In genomic region chr19:7197169-7197759, GRCh38 we compare ENCODE assay signal across 1 cellular context.
TF ChIP-seq lines count a peak whose summit lies in the region.

No MANE protein-coding gene starts in this region.

TF ChIP-seq in HepG2, 621 proteins besides CTCF, POLR2A, EP300 and RAD21 (continued from another document and continues in another):
- no peak for TF ChIP-seq TCF12 (IDR thresholded peaks at IDR 0.05)
- no peak for TF ChIP-seq TCF12 (CRISPR knock-in tag; IDR thresholded peaks at IDR 0.05)
- 0 out of 2 replicates have a peak, but pooled peaks have one; percentile 22 for TF ChIP-seq MAF1 (CRISPR knock-in tag; IDR thresholded peaks at IDR 0.05; ENCODE audit: borderline replicate concordance)
- TF ChIP-seq FOSL2 (CRISPR knock-in tag; IDR thresholded peaks at IDR 0.05), result peak; percentile 55
- 0 out of 2 replicates have a peak, but pooled peaks have one; percentile 55 for TF ChIP-seq TIGD3 (CRISPR knock-in tag; IDR thresholded peaks at IDR 0.05; ENCODE audit: borderline replicate concordance)
- no peak for TF ChIP-seq FOXP1 (IDR thresholded peaks at IDR 0.05)
- no peak for TF ChIP-seq FOXP1 (CRISPR knock-in tag; IDR thresholded peaks at IDR 0.05)
- TF ChIP-seq HNRNPLL (IDR thresholded peaks at IDR 0.05; ENCODE audit: low read depth, low read length, poor library complexity, severe bottlenecking), result peak; percentile 25
- TF ChIP-seq DNMT3B (CRISPR knock-in tag; conservative IDR thresholded peaks at IDR 0.05), result peak; percentile 88; the same call in 1 of the 2 replicates
- TF ChIP-seq CREB3 (CRISPR knock-in tag; IDR thresholded peaks at IDR 0.05), result no peak
- TF ChIP-seq HIVEP1 (CRISPR knock-in tag; IDR thresholded peaks at IDR 0.05), result peak; percentile 74; the same call in 1 of the 2 replicates
- no peak for TF ChIP-seq ZSCAN9 (CRISPR knock-in tag; IDR thresholded peaks at IDR 0.05; ENCODE audit: borderline replicate concordance)
- TF ChIP-seq FOXJ3 (CRISPR knock-in tag; IDR thresholded peaks at IDR 0.05; ENCODE audit: borderline replicate concordance), result no peak
- 0 out of 2 replicates have a peak, but pooled peaks have one; percentile 48 for TF ChIP-seq HOXA5 (CRISPR knock-in tag; IDR thresholded peaks at IDR 0.05)
- TF ChIP-seq KLF16 (CRISPR knock-in tag; IDR thresholded peaks at IDR 0.05), result 0 out of 4 replicates have a peak, but pooled peaks of 1 of the 2 experiments have one; percentile 17
- TF ChIP-seq KLF6 (CRISPR knock-in tag; IDR thresholded peaks at IDR 0.05), result no peak
- TF ChIP-seq HDAC1 (CRISPR knock-in tag; IDR thresholded peaks at IDR 0.05), result no peak
- no peak for TF ChIP-seq NR0B2 (CRISPR knock-in tag; IDR thresholded peaks at IDR 0.05)
- TF ChIP-seq ZNF317 (CRISPR knock-in tag; IDR thresholded peaks at IDR 0.05), result peak; percentile 69
- TF ChIP-seq NR1H2 (CRISPR knock-in tag; IDR thresholded peaks at IDR 0.05; ENCODE audit: borderline replicate concordance, low read depth), result no peak
- no peak for TF ChIP-seq ZNF614 (CRISPR knock-in tag; IDR thresholded peaks at IDR 0.05; ENCODE audit: borderline replicate concordance)
- no peak for TF ChIP-seq JUND (CRISPR knock-in tag; IDR thresholded peaks at IDR 0.05)
- no peak for TF ChIP-seq EED (CRISPR knock-in tag; IDR thresholded peaks at IDR 0.05)
- no peak for TF ChIP-seq ATM (IDR thresholded peaks at IDR 0.05; ENCODE audit: borderline replicate concordance)
- no peak; the same call in 1 of the 2 replicates for TF ChIP-seq ZNF691 (CRISPR knock-in tag; IDR thresholded peaks at IDR 0.05; ENCODE audit: borderline replicate concordance, low read depth)
- no peak for TF ChIP-seq ZNF224 (CRISPR knock-in tag; IDR thresholded peaks at IDR 0.05)
- TF ChIP-seq JDP2 (CRISPR knock-in tag; IDR thresholded peaks at IDR 0.05; ENCODE audit: borderline replicate concordance), result no peak
- no peak; the same call in 1 of the 2 replicates for TF ChIP-seq ARID3A (IDR thresholded peaks at IDR 0.05; ENCODE audit: low read depth, low read length)
- TF ChIP-seq ZBTB10 (CRISPR knock-in tag; IDR thresholded peaks at IDR 0.05; ENCODE audit: borderline replicate concordance), result no peak
- TF ChIP-seq ZNF589 (CRISPR knock-in tag; conservative IDR thresholded peaks at IDR 0.05), result no peak
- 0 out of 2 replicates have a peak, but pooled peaks have one; percentile 13 for TF ChIP-seq ZNF510 (CRISPR knock-in tag; IDR thresholded peaks at IDR 0.05; ENCODE audit: low read depth)
- peak; percentile 40; the same call in 1 of the 2 replicates for TF ChIP-seq CREM (IDR thresholded peaks at IDR 0.05)
- no peak for TF ChIP-seq CREM (CRISPR knock-in tag; IDR thresholded peaks at IDR 0.05)
- peak; percentile 88 for TF ChIP-seq NFAT5 (CRISPR knock-in tag; IDR thresholded peaks at IDR 0.05)
- TF ChIP-seq KDM2A (CRISPR knock-in tag; IDR thresholded peaks at IDR 0.05; ENCODE audit: borderline replicate concordance, low read depth), result peak; percentile 60; the same call in 1 of the 2 replicates
- no peak for TF ChIP-seq KMT2B (CRISPR knock-in tag; IDR thresholded peaks at IDR 0.05)
- TF ChIP-seq ZNF660 (CRISPR knock-in tag; IDR thresholded peaks at IDR 0.05; ENCODE audit: borderline replicate concordance, low read depth), result no peak
- TF ChIP-seq ZFP1 (CRISPR knock-in tag; IDR thresholded peaks at IDR 0.05), result no peak
- 0 out of 2 replicates have a peak, but pooled peaks have one; percentile 22 for TF ChIP-seq DR1 (CRISPR knock-in tag; IDR thresholded peaks at IDR 0.05)
- TF ChIP-seq ZNF296 (CRISPR knock-in tag; conservative IDR thresholded peaks at IDR 0.05), result no peak
- 0 out of 2 replicates have a peak, but pooled peaks have one; percentile 70 for TF ChIP-seq MEIS2 (CRISPR knock-in tag; IDR thresholded peaks at IDR 0.05)
- TF ChIP-seq ATF1 (CRISPR knock-in tag; IDR thresholded peaks at IDR 0.05), result peak; percentile 63; the same call in 1 of the 2 replicates
- no peak for TF ChIP-seq ZNF776 (CRISPR knock-in tag; IDR thresholded peaks at IDR 0.05)
- no peak for TF ChIP-seq ZBTB38 (CRISPR knock-in tag; IDR thresholded peaks at IDR 0.05)
- TF ChIP-seq ETS1 (CRISPR knock-in tag; IDR thresholded peaks at IDR 0.05), result 0 out of 2 replicates have a peak, but pooled peaks have one; percentile 48
- no peak for TF ChIP-seq THAP7 (CRISPR knock-in tag; IDR thresholded peaks at IDR 0.05)
- peak; percentile 47 for TF ChIP-seq PAXIP1 (CRISPR knock-in tag; conservative IDR thresholded peaks at IDR 0.05)
- no peak for TF ChIP-seq ETV6 (CRISPR knock-in tag; conservative IDR thresholded peaks at IDR 0.05)
